18 cellular contexts compared by ENCODE assay signal in the genomic region with DNA sequence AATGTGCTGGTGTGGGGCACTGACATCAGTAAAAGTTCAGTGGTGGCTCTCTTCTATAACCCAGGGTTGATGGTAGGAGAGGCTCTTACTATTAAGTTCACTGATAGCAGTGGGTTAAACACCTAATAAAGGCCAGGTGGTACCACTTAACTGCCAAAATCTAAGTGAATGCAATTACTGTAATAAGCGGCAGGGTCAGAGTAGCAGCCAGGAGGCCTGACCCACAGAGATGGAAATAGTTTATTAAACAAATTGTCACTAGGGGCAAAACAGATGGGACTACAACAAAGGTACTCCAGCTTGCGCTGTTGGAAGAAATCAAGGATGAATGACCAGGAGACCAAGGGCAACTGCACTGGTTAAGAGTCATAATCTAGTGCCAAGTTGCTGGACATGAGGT. TPM values are rescaled to one million over a fixed set of nuclear protein-coding genes. Genes with fewer than 3 reads are reported as not detected.
DNase-seq lines count a peak whose midpoint lies in the region; ATAC-seq, FAIRE-seq and TF ChIP-seq lines count a peak whose summit lies in the region.
"Had no signal": no experiment of that assay in that cellular context is flagged by ENCODE, and none has a peak within 500 bp of the region (broad histone marks: within the 10 kb centered on the region; RNA-seq: fewer than 3 reads in every experiment).

No MANE protein-coding gene starts in this region.

- TF ChIP-seq EP300 in SK-N-SH (IDR thresholded peaks at IDR 0.05; ENCODE audit: borderline replicate concordance in 1 of 2, low read depth in 1 of 2, low read length in 1 of 2) (peak in 1 of 2 experiments; percentile 67; a peak in 1 of 4 replicates), HepG2 (IDR thresholded peaks at IDR 0.05; ENCODE audit: low read depth in 2 of 2, low read length in 2 of 2) (no peak), HepG2 (CRISPR knock-in tag; IDR thresholded peaks at IDR 0.05; ENCODE audit: borderline replicate concordance) (no peak)

- in situ Hi-C loops in HepG2 (cut with HindIII; ENCODE audit: extremely low pct_ligation_motif_present, low pct_unique_long_range_greater_than_20kb) = no loop called here

- TF ChIP-seq CTCF in SK-N-SH (IDR thresholded peaks at IDR 0.05) = no peak
- TF ChIP-seq CTCF in smooth muscle cell (IDR thresholded peaks at IDR 0.05; ENCODE audit: borderline replicate concordance, insufficient read depth, poor library complexity, severe bottlenecking) = no peak
- TF ChIP-seq CTCF in HepG2 (CRISPR knock-in tag; IDR thresholded peaks at IDR 0.05) = no peak

- H3K9ac ChIP-seq in SK-N-SH = no peak overlapping the region
- no peak overlapping the region for H3K9ac ChIP-seq in smooth muscle cell (ENCODE audit: low read depth)
- no peak overlapping the region for H3K9ac ChIP-seq in HepG2 (ENCODE audit: insufficient read depth, low read depth, low read length)
- H3K9ac ChIP-seq: BLaER1 treated with 17β-estradiol and CSF1 and Interleukin-3, amounts not matched to agents 10 nM and 100 nM had no signal

- no peaks in the 10 kb centered on the region for H3K9me2 ChIP-seq in SK-N-SH

- H4K20me1 ChIP-seq in SK-N-SH (ENCODE audit: insufficient read depth) (no peaks in the 10 kb centered on the region), smooth muscle cell (ENCODE audit: low read depth) (no peaks in the 10 kb centered on the region), HepG2 (ENCODE audit: insufficient read depth, low read length) (no peaks in the 10 kb centered on the region)
- H4K20me1 ChIP-seq: BLaER1 treated with 17β-estradiol and CSF1 and Interleukin-3, amounts not matched to agents 10 nM and 100 nM had no signal

- 73% methylated on average over 2 of the region's 2 CpGs for WGBS in SK-N-SH (ENCODE audit: low lambda C conversion rate)
- WGBS in smooth muscle cell (ENCODE audit: low lambda C conversion rate) = 98% methylated on average over 2 of the region's 2 CpGs
- 49% methylated on average over 2 of the region's 2 CpGs for WGBS in HepG2 (ENCODE audit: low lambda C conversion rate)

- H3K79me2 ChIP-seq in SK-N-SH (ENCODE audit: insufficient read depth) = no peaks in the 10 kb centered on the region
- no peaks in the 10 kb centered on the region for H3K79me2 ChIP-seq in smooth muscle cell (ENCODE audit: low read depth)
- H3K79me2 ChIP-seq in HepG2 (ENCODE audit: insufficient read depth, low read length) = no peaks in the 10 kb centered on the region

- H2AFZ ChIP-seq in SK-N-SH (ENCODE audit: low read depth) = no peak overlapping the region
- H2AFZ ChIP-seq in smooth muscle cell (ENCODE audit: low read depth) = no peak overlapping the region
- H2AFZ ChIP-seq in HepG2 (ENCODE audit: low read length) = no peak overlapping the region

- H3F3A ChIP-seq in SK-N-SH (replicated peaks; ENCODE audit: insufficient read depth) (peaks cover 4% of the 10 kb centered on the region), smooth muscle cell (ENCODE audit: low read depth) (no peaks in the 10 kb centered on the region)

- TF ChIP-seq RAD21 in SK-N-SH (IDR thresholded peaks at IDR 0.05; ENCODE audit: low read length) = no peak
- TF ChIP-seq RAD21 in HepG2 (CRISPR knock-in tag; IDR thresholded peaks at IDR 0.05) = no peak

- ATAC-seq in SK-N-SH treated with all-trans-retinoic acid at 6 μM for 48 hours (no peak), GM18505 (IDR thresholded peaks at IDR 0.05; ENCODE audit: unreplicated experiment) (no peak), HepG2 (no peak)

- TF ChIP-seq POLR2A in GM18505 (IDR thresholded peaks at IDR 0.05; ENCODE audit: borderline replicate concordance, extremely low read depth, insufficient read depth, insufficient read length) (no peak), HepG2 (IDR thresholded peaks at IDR 0.05; ENCODE audit: insufficient read depth in 1 of 2, low read depth in 2 of 2, low read length in 2 of 2) (no peak)

- no peak for FAIRE-seq in HepG2 (lab: Jason Lieb, UNC)
- FAIRE-seq: G401.6, GM12891, GM19239, HTR-8/SVneo had no signal

- H3K4me2 ChIP-seq in SK-N-SH (no peak overlapping the region), smooth muscle cell (no peak overlapping the region), HepG2 (ENCODE audit: low read depth, low read length) (no peak overlapping the region)
- H3K4me2 ChIP-seq: BLaER1 treated with 17β-estradiol and CSF1 and Interleukin-3, amounts not matched to agents 10 nM and 100 nM had no signal

- H3K9me3 ChIP-seq in SK-N-SH (no peaks in the 10 kb centered on the region), smooth muscle cell (replicated peaks; ENCODE audit: low read depth) (no peaks in the 10 kb centered on the region), HepG2 (ENCODE audit: low read length) (no peaks in the 10 kb centered on the region)
- H3K9me3 ChIP-seq: BLaER1 treated with 17β-estradiol and CSF1 and Interleukin-3, amounts not matched to agents 10 nM and 100 nM had no signal

- DNase-seq in SK-N-SH = no peak
- peak; percentile 67 for DNase-seq in NCI-H146 treated with DMSO at 0.1 percent for 48 hours (lab: John Stamatoyannopoulos, UW; ENCODE audit: unreplicated experiment)
- peak; percentile 71 for DNase-seq in NCI-H748 treated with DMSO at 0.1 percent for 48 hours (lab: John Stamatoyannopoulos, UW)
- no peak for DNase-seq in smooth muscle cell (lab: John Stamatoyannopoulos, UW; ENCODE audit: unreplicated experiment)
- DNase-seq in HepG2 (ENCODE audit: low spot score) = no peak
- DNase-seq: ACHN; CD4-positive, CD25-positive, alpha-beta regulatory T cell; DMS79; GOT3; H9 had no signal

- no peaks in the 10 kb centered on the region for H3K36me3 ChIP-seq in SK-N-SH (replicated peaks in 1 of 2; ENCODE audit: control insufficient read depth in 1 of 2, insufficient read depth in 2 of 2, low read length in 1 of 2)
- H3K36me3 ChIP-seq in smooth muscle cell (ENCODE audit: low read depth) = no peaks in the 10 kb centered on the region
- no peaks in the 10 kb centered on the region for H3K36me3 ChIP-seq in HepG2 (replicated peaks in 1 of 2; ENCODE audit: control insufficient read depth in 1 of 2, insufficient read depth in 2 of 2, low read length in 2 of 2)
- H3K36me3 ChIP-seq: BLaER1 treated with 17β-estradiol and CSF1 and Interleukin-3, amounts not matched to agents 10 nM and 100 nM had no signal

- H3K4me1 ChIP-seq in SK-N-SH (ENCODE audit: control insufficient read depth in 1 of 2, insufficient read depth in 2 of 2, low read depth in 1 of 2, low read length in 1 of 2) (peaks cover 0 to 11% of the 10 kb centered on the region in 2 experiments; a peak in 2 of 4 replicates), smooth muscle cell (ENCODE audit: low read depth) (peaks cover 4% of the 10 kb centered on the region), HepG2 (ENCODE audit: insufficient read depth, low read length) (no peaks in the 10 kb centered on the region)
- H3K4me1 ChIP-seq: BLaER1 treated with 17β-estradiol and CSF1 and Interleukin-3, amounts not matched to agents 10 nM and 100 nM had no signal

- no peaks in the 10 kb centered on the region for H3K27me3 ChIP-seq in SK-N-SH (ENCODE audit: insufficient read depth)
- H3K27me3 ChIP-seq in smooth muscle cell (ENCODE audit: low read depth) = no peaks in the 10 kb centered on the region
- no peaks in the 10 kb centered on the region for H3K27me3 ChIP-seq in HepG2 (ENCODE audit: control insufficient read depth in 1 of 2, insufficient read depth in 2 of 2, low read length in 2 of 2)
- H3K27me3 ChIP-seq: BLaER1 treated with 17β-estradiol and CSF1 and Interleukin-3, amounts not matched to agents 10 nM and 100 nM had no signal

- POLR2A ChIA-PET in SK-N-SH (lab: Yijun Ruan, JAX) (no interaction called here), HepG2 (lab: Yijun Ruan, JAX) (no interaction called here)

- H3K27ac ChIP-seq in SK-N-SH (ENCODE audit: low read depth in 2 of 2, low read length in 1 of 2) (peak overlapping the region in 1 of 2 experiments; percentile 50; a peak in 2 of 4 replicates), smooth muscle cell (ENCODE audit: low read depth) (no peak overlapping the region), HepG2 (ENCODE audit: extremely low read length, insufficient read depth, low read length) (no peak overlapping the region)
- H3K27ac ChIP-seq: BLaER1 treated with 17β-estradiol and CSF1 and Interleukin-3, amounts not matched to agents 10 nM and 100 nM had no signal

- CTCF ChIA-PET in SK-N-SH (lab: Yijun Ruan, JAX) = no interaction called here
- CTCF ChIA-PET in HepG2 (lab: Yijun Ruan, JAX; ENCODE audit: low intra/inter-chr PET ratio, low total read pairs) = no interaction called here

- no TSS peak for BruUV-seq in HepG2 (replicated peaks; lab: Mats Ljungman, UMichigan)

- intact Hi-C loops in HepG2 (cut with micrococcal nuclease; ENCODE audit: unreplicated experiment) = no loop called here

- H3K4me3 ChIP-seq in SK-N-SH (ENCODE audit: low read depth in 2 of 2, low read length in 1 of 2) = no peak overlapping the region
- H3K4me3 ChIP-seq in smooth muscle cell = no peak overlapping the region
- no peak overlapping the region for H3K4me3 ChIP-seq in HepG2 (replicated peaks in 1 of 3; ENCODE audit: insufficient read depth in 1 of 3, low read depth in 2 of 3, low read length in 3 of 3)
- H3K4me3 ChIP-seq: BLaER1 treated with 17β-estradiol and CSF1 and Interleukin-3, amounts not matched to agents 10 nM and 100 nM had no signal

RNA-seq across cellular contexts. Expression of a gene that starts 26.6 kb away (rescaled TPM):
- polyA plus RNA-seq in SK-N-SH (2012; rRNA removed) (0.05 and 0.06 TPM in 2 replicates), smooth muscle cell (not detected in 2 replicates), HepG2 (2011; rRNA removed) (not detected in 2 replicates)
- polyA plus RNA-seq in SK-N-SH (2012; cell fraction: cytosol; rRNA removed) = 0.05 and 0.17 TPM in 2 replicates
- 0.14 and 0.17 TPM in 2 replicates for polyA plus RNA-seq in SK-N-SH (2012; cell fraction: nucleus; rRNA removed)
- total RNA-seq in smooth muscle cell (not detected in 2 replicates), HepG2 (2016; rRNA removed; fragmentation: Illumina TruSeq; extraction: Trizol) (not detected in 2 replicates)
- not detected in 2 replicates for total RNA-seq in HepG2 (2016; cell fraction: cytosol; rRNA removed; fragmentation: Illumina TruSeq; extraction: Trizol; ENCODE audit: low read depth)
- not detected in 2 replicates for total RNA-seq in HepG2 (2016; cell fraction: insoluble cytoplasmic fraction; rRNA removed; fragmentation: Illumina TruSeq; extraction: Trizol)
- total RNA-seq in HepG2 (2016; cell fraction: membrane; rRNA removed; fragmentation: Illumina TruSeq; extraction: Trizol) = not detected in 2 replicates
- not detected in 2 replicates for total RNA-seq in HepG2 (2016; cell fraction: nucleus; rRNA removed; fragmentation: Illumina TruSeq; extraction: Trizol)
- not detected in 2 replicates for polyA plus RNA-seq in HepG2 (2011; cell fraction: cytosol; rRNA removed)
- polyA plus RNA-seq in HepG2 (2011; cell fraction: nucleus; rRNA removed) = not detected in 2 replicates
- polyA plus RNA-seq in HepG2 (2012) = not detected in 2 replicates
- polyA plus RNA-seq in HepG2 (2016; cell fraction: cytosol; fragmentation: Illumina TruSeq; extraction: Trizol; ENCODE audit: low read depth) = not detected in 2 replicates
- polyA plus RNA-seq in HepG2 (2016; cell fraction: insoluble cytoplasmic fraction; fragmentation: Illumina TruSeq; extraction: Trizol; ENCODE audit: low read depth) = not detected in 2 replicates
- polyA plus RNA-seq in HepG2 (2016; cell fraction: membrane; fragmentation: Illumina TruSeq; extraction: Trizol; ENCODE audit: low read depth) = not detected in 2 replicates
- polyA plus RNA-seq in HepG2 (2016; cell fraction: nucleus; fragmentation: Illumina TruSeq; extraction: Trizol; ENCODE audit: insufficient read depth, low read depth) = not detected in 2 replicates
- polyA minus RNA-seq in HepG2 (2011; rRNA and poly(A)+ RNA removed; ENCODE audit: low replicate concordance) = not detected in 2 replicates
- polyA minus RNA-seq in HepG2 (2011; cell fraction: cytosol; rRNA and poly(A)+ RNA removed) = not detected in 2 replicates
- polyA minus RNA-seq in HepG2 (2011; cell fraction: nucleus; rRNA and poly(A)+ RNA removed) = not detected in 2 replicates
- total RNA-seq: A172; CD4-positive, CD25-positive, alpha-beta regulatory T cell; H9 had no signal
- polyA plus RNA-seq: CD4-positive, CD25-positive, alpha-beta regulatory T cell had no signal

Comparison
In these comparisons a context has a peak if more than half of its experiments do, and no peak if none do; other contexts are left out.
1. DNase-seq: peak in NCI-H146 treated with DMSO at 0.1 percent for 48 hours (single experiment) and NCI-H748 treated with DMSO at 0.1 percent for 48 hours (single experiment); none in SK-N-SH (single experiment), smooth muscle cell (single experiment) and HepG2 (single experiment).